In genomic region chr5:102961671-102962070, GRCh38 we compare ENCODE assay signal across 29 cellular contexts.
"Had no signal": no experiment of that assay in that cellular context is flagged by ENCODE, and none has a peak within 500 bp of the region (broad histone marks: within the 10 kb centered on the region; RNA-seq: fewer than 3 reads in every experiment).

No MANE protein-coding gene starts in this region.

- H3K36me3 ChIP-seq: brain microvascular endothelial cell, tibial nerve, WERI-Rb-1 had no signal

- H3K4me1 ChIP-seq: neural progenitor cell, suprapubic skin had no signal

- H3K27ac Mint-ChIP-seq: activated CD4-positive, alpha-beta T cell treated with anti-CD3 and anti-CD28 coated beads, Interleukin-2, amount 10 ng/mL, durations not matched to agents 7 days and 5 days; activated CD8-positive, alpha-beta T cell treated with anti-CD3 and anti-CD28 coated beads, Interleukin-2, amount 10 ng/mL, durations not matched to agents 7 days and 5 days; activated naive CD4-positive, alpha-beta T cell treated with anti-CD3 and anti-CD28 coated beads, Interleukin-2, amount 50 U/mL, for 24 hours; dendritic cell treated with granulocyte-macrophage colony-stimulating factor and Interleukin-4, amounts not matched to agents 40 ng/mL and 50 ng/mL, for 4 days; immature natural killer cell; mesothelial cell of epicardium; naive thymus-derived CD8-positive, alpha-beta T cell; neural progenitor cell; stimulated activated memory B cell treated with anti-CD40 and anti-IgM and Interleukin-4, amounts not matched to agents 10 μg/mL and 1 μg/mL and 100 μg/mL, for 72 hours had no signal

- H3K9me3 Mint-ChIP-seq: activated CD4-positive, alpha-beta T cell treated with anti-CD3 and anti-CD28 coated beads, Interleukin-2, amount 10 ng/mL, durations not matched to agents 7 days and 5 days; activated naive CD4-positive, alpha-beta T cell treated with anti-CD3 and anti-CD28 coated beads, Interleukin-2, amount 50 U/mL, for 24 hours; dendritic cell treated with granulocyte-macrophage colony-stimulating factor and Interleukin-4, amounts not matched to agents 40 ng/mL and 50 ng/mL, for 4 days; immature natural killer cell; mesothelial cell of epicardium; naive thymus-derived CD8-positive, alpha-beta T cell; neural progenitor cell; stimulated activated memory B cell treated with anti-CD40 and anti-IgM and Interleukin-4, amounts not matched to agents 10 μg/mL and 1 μg/mL and 100 μg/mL, for 72 hours had no signal

- H3K4me3 Mint-ChIP-seq: activated CD4-positive, alpha-beta T cell treated with anti-CD3 and anti-CD28 coated beads, Interleukin-2, amount 10 ng/mL, durations not matched to agents 7 days and 5 days; activated CD8-positive, alpha-beta T cell treated with anti-CD3 and anti-CD28 coated beads, Interleukin-2, amount 10 ng/mL, durations not matched to agents 7 days and 5 days; activated naive CD4-positive, alpha-beta T cell treated with anti-CD3 and anti-CD28 coated beads, Interleukin-2, amount 50 U/mL, for 24 hours; dendritic cell treated with granulocyte-macrophage colony-stimulating factor and Interleukin-4, amounts not matched to agents 40 ng/mL and 50 ng/mL, for 4 days; immature natural killer cell; mesothelial cell of epicardium; naive thymus-derived CD8-positive, alpha-beta T cell; neural progenitor cell; stimulated activated memory B cell treated with anti-CD40 and anti-IgM and Interleukin-4, amounts not matched to agents 10 μg/mL and 1 μg/mL and 100 μg/mL, for 72 hours had no signal

- H3K4me3 ChIP-seq: hepatocyte, neural progenitor cell, stomach, suprapubic skin, tibial nerve had no signal

- DNase-seq: activated CD4-positive, alpha-beta T cell treated with anti-CD3 and anti-CD28 coated beads, Interleukin-2, amount 10 ng/mL, durations not matched to agents 7 days and 5 days; activated CD4-positive, CD25-positive, alpha-beta regulatory T cell treated with anti-CD3 and anti-CD28 coated beads, Interleukin-2, amount 50 U/mL, for 72 hours; activated CD8-positive, alpha-beta T cell treated with anti-CD3 and anti-CD28 coated beads, Interleukin-2, amount 10 ng/mL, durations not matched to agents 7 days and 5 days; activated gamma-delta T cell treated with Interleukin-2 at 50 U/mL for 16 hours; anterior cingulate cortex; brain microvascular endothelial cell; caudate nucleus; effector memory CD4-positive, alpha-beta T cell; glutamatergic neuron; immature natural killer cell; kidney glomerular epithelial cell; left ventricle myocardium superior; mammary epithelial cell; naive thymus-derived CD8-positive, alpha-beta T cell; posterior cingulate gyrus; small intestine; stimulated activated CD4-positive, alpha-beta T cell treated with anti-CD3 and anti-CD28 coated beads, Interleukin-15, amount 100 ng/mL, for 24 hours; stomach; WERI-Rb-1 had no signal

- H3K36me3 Mint-ChIP-seq: mesothelial cell of epicardium had no signal

- H3K27me3 Mint-ChIP-seq: activated CD4-positive, alpha-beta T cell treated with anti-CD3 and anti-CD28 coated beads, Interleukin-2, amount 10 ng/mL, durations not matched to agents 7 days and 5 days; activated naive CD4-positive, alpha-beta T cell treated with anti-CD3 and anti-CD28 coated beads, Interleukin-2, amount 50 U/mL, for 24 hours; dendritic cell treated with granulocyte-macrophage colony-stimulating factor and Interleukin-4, amounts not matched to agents 40 ng/mL and 50 ng/mL, for 4 days; naive thymus-derived CD8-positive, alpha-beta T cell; stimulated activated memory B cell treated with anti-CD40 and anti-IgM and Interleukin-4, amounts not matched to agents 10 μg/mL and 1 μg/mL and 100 μg/mL, for 72 hours had no signal

- ATAC-seq: activated CD8-positive, alpha-beta T cell treated with anti-CD3 and anti-CD28 coated beads, Interleukin-2, amount 10 ng/mL, durations not matched to agents 7 days and 5 days; esophagus mucosa; left ventricle myocardium superior; naive thymus-derived CD8-positive, alpha-beta T cell; sciatic nerve; stimulated activated memory B cell treated with anti-CD40 and anti-IgM and Interleukin-4, amounts not matched to agents 10 μg/mL and 1 μg/mL and 100 μg/mL, for 72 hours had no signal

- H3K4me1 Mint-ChIP-seq: naive thymus-derived CD8-positive, alpha-beta T cell; stimulated activated memory B cell treated with anti-CD40 and anti-IgM and Interleukin-4, amounts not matched to agents 10 μg/mL and 1 μg/mL and 100 μg/mL, for 72 hours had no signal

- H3K9me3 ChIP-seq: stomach, suprapubic skin, tibial nerve had no signal

- H3K27me3 ChIP-seq: brain microvascular endothelial cell, hepatocyte, neural progenitor cell, stomach, suprapubic skin, tibial nerve had no signal

- H3K27ac ChIP-seq: brain microvascular endothelial cell, hepatocyte, neural progenitor cell, stomach, suprapubic skin, tibial nerve, WERI-Rb-1 had no signal
